10 cellular contexts compared by ENCODE assay signal in the genomic region with DNA sequence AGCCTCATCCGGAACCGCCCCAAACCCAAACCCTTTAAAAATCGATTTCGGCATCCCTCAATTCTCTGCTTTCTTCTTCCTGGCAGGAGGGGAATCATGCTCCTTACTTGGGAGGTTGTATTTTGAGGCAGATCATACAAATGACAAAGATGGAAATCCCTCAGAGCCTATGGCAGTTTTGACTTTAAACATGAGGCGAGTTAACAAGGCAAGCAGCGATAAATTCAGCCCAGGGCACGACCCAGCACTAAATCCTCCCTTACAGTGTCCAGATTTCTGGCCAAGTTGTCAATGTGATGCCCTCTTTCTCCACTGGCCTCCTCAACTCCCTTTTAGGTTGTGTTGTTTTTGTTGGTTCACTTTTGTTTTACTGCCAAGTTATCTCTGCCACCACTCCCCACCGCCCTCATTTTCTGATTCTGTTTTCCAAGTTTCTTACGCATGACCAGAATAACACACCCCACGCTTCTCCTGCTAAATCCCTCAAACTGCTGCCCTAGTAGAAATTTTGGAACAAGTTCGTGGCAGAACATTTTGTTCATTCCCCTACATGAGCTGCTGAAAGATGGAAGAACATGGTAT.
DNase-seq lines count a peak whose midpoint lies in the region; ATAC-seq, FAIRE-seq and TF ChIP-seq lines count a peak whose summit lies in the region.
"Had no signal": no experiment of that assay in that cellular context is flagged by ENCODE, and none has a peak within 500 bp of the region (broad histone marks: within the 10 kb centered on the region; RNA-seq: fewer than 3 reads in every experiment).

No MANE protein-coding gene starts in this region.

- ATAC-seq in activated T-cell treated with anti-CD3 and anti-CD28 coated beads, Interleukin-2, amount 50 U/mL, for 72 hours (replicated peaks in 1 of 2), result no peak
- ATAC-seq in upper lobe of left lung (ENCODE audit: low FRiP score in 2 of 2), result peak in 1 of 2 donors; percentile 36

- H3K4me3 ChIP-seq in endothelial cell of umbilical vein (replicated peaks in 1 of 3; ENCODE audit: insufficient read depth in 1 of 3, low read depth in 1 of 3, low read length in 3 of 3), result peak overlapping the region in 2 of 3 experiments; percentile 30 to 33
- peak overlapping the region; percentile 47 to 64 for H3K4me3 ChIP-seq in muscle layer of duodenum (ENCODE audit: low read depth in 1 of 2, low read length in 2 of 2)
- H3K4me3 ChIP-seq in upper lobe of left lung, result peak overlapping the region in 3 of 4 donors; percentile 42 to 56 (median 53)

- POLR2A ChIA-PET in endothelial cell of umbilical vein (lab: Charles Lee), result no interaction called here

- H3K27ac Mint-ChIP-seq in activated T-cell treated with anti-CD3 and anti-CD28 coated beads, Interleukin-2, amount 50 U/mL, for 72 hours, result no peak overlapping the region

- TF ChIP-seq POLR2A in endothelial cell of umbilical vein (IDR thresholded peaks at IDR 0.05; ENCODE audit: low read depth, low read length) (no peak), upper lobe of left lung (IDR thresholded peaks at IDR 0.05) (no peak)

- H4K20me1 ChIP-seq in endothelial cell of umbilical vein (replicated peaks; ENCODE audit: control insufficient read depth, extremely low read depth, insufficient read depth, low read length), result no peaks in the 10 kb centered on the region

- peak overlapping the region; percentile 88 for H2AFZ ChIP-seq in endothelial cell of umbilical vein (ENCODE audit: low read depth, low read length)

- no peaks in the 10 kb centered on the region for H3K36me3 Mint-ChIP-seq in activated T-cell treated with anti-CD3 and anti-CD28 coated beads, Interleukin-2, amount 50 U/mL, for 72 hours (ENCODE audit: insufficient read depth in 2 of 2)

- DNase-seq in activated T-cell treated with anti-CD3 and anti-CD28 coated beads, Interleukin-2, amount 50 U/mL, for 72 hours, result no peak
- DNase-seq in activated T-cell treated with anti-CD3 and anti-CD28 coated beads for 4 hours (no peak), endothelial cell of umbilical vein (ENCODE audit: low read depth, low spot score) (peak; percentile 64), upper lobe of left lung (no peak), middle frontal gyrus (ENCODE audit: extremely low spot score, low spot score) (no peak), putamen (ENCODE audit: low spot score) (no peak)
- DNase-seq in stimulated activated CD4-positive, alpha-beta T cell treated with anti-CD3 and anti-CD28 coated beads, Interleukin-1b, Interleukin-23, amount 100 ng/mL, for 48 hours, result no peak
- DNase-seq: NCI-H187, posterior cingulate gyrus had no signal

- H3K4me1 ChIP-seq in endothelial cell of umbilical vein (ENCODE audit: control insufficient read depth, extremely low read depth, insufficient read depth, low read length), result peaks cover 56% of the 10 kb centered on the region
- peaks cover 9 to 12% of the 10 kb centered on the region in 2 donors for H3K4me1 ChIP-seq in muscle layer of duodenum (ENCODE audit: control insufficient read depth in 1 of 2, insufficient read depth in 2 of 2, low read length in 2 of 2)
- H3K4me1 ChIP-seq in upper lobe of left lung, result peaks cover 30 to 45% (median 35%) of the 10 kb centered on the region in 4 donors

- H3K27ac ChIP-seq in endothelial cell of umbilical vein (ENCODE audit: insufficient read depth, low read depth, low read length) (peak overlapping the region; percentile 67), muscle layer of duodenum (ENCODE audit: low read length) (no peak overlapping the region), upper lobe of left lung (peak overlapping the region; percentile 86 to 88 (median 86))

- peaks cover 20% of the 10 kb centered on the region for H3K4me1 Mint-ChIP-seq in activated T-cell treated with anti-CD3 and anti-CD28 coated beads, Interleukin-2, amount 50 U/mL, for 72 hours (ENCODE audit: low read depth)

- H3K9me3 Mint-ChIP-seq in activated T-cell treated with anti-CD3 and anti-CD28 coated beads, Interleukin-2, amount 50 U/mL, for 72 hours, result peaks cover 0 to 1% of the 10 kb centered on the region in 2 donors

- intact Hi-C loops in endothelial cell of umbilical vein (cut with micrococcal nuclease), result loop anchor here (5.0 to 10.0 kb wide), 3 partner anchors 125 to 323 kb away; no protein-coding TSS in a partner anchor

- no peaks in the 10 kb centered on the region for H3K27me3 ChIP-seq in endothelial cell of umbilical vein (ENCODE audit: control insufficient read depth in 2 of 2, insufficient read depth in 2 of 2, low read length in 2 of 2)
- H3K27me3 ChIP-seq in muscle layer of duodenum (ENCODE audit: low read depth, low read length), result peaks cover 18% of the 10 kb centered on the region
- H3K27me3 ChIP-seq in upper lobe of left lung, result no peaks in the 10 kb centered on the region

- no peaks in the 10 kb centered on the region for H3K9me1 ChIP-seq in endothelial cell of umbilical vein (replicated peaks; ENCODE audit: control insufficient read depth, extremely low read depth, insufficient read depth, low read length)

- peak overlapping the region; percentile 46 for H3K4me2 ChIP-seq in endothelial cell of umbilical vein (ENCODE audit: insufficient read depth, low read length)

- BruUV-seq in endothelial cell of umbilical vein (replicated peaks; lab: Mats Ljungman, UMichigan), result no TSS peak

- TF ChIP-seq CTCF in endothelial cell of umbilical vein (IDR thresholded peaks at IDR 0.05; ENCODE audit: extremely low read depth in 1 of 2, insufficient read depth in 1 of 2, low read depth in 1 of 2, low read length in 2 of 2) (no peak), upper lobe of left lung (IDR thresholded peaks at IDR 0.05) (no peak)

- 59 to 62% methylated on average over 11 of the region's 11 CpGs for WGBS in upper lobe of left lung, 2 donors

- peak overlapping the region; percentile 66 for H3K9ac ChIP-seq in endothelial cell of umbilical vein (replicated peaks; ENCODE audit: extremely low read depth, insufficient read depth, low read length)

- no peak for FAIRE-seq in endothelial cell of umbilical vein (lab: Jason Lieb, UNC)

- no peaks in the 10 kb centered on the region for H3K79me2 ChIP-seq in endothelial cell of umbilical vein (ENCODE audit: control insufficient read depth, insufficient read depth, low read length)

- peak in 1 of 4 donors; percentile 55 for TF ChIP-seq EP300 in upper lobe of left lung (IDR thresholded peaks at IDR 0.05)

- H3K27me3 Mint-ChIP-seq in activated T-cell treated with anti-CD3 and anti-CD28 coated beads, Interleukin-2, amount 50 U/mL, for 72 hours (ENCODE audit: low read depth), result peaks cover 40% of the 10 kb centered on the region

- peak overlapping the region; percentile 73 to 76 for H3K4me3 Mint-ChIP-seq in activated T-cell treated with anti-CD3 and anti-CD28 coated beads, Interleukin-2, amount 50 U/mL, for 72 hours

- dilution Hi-C loops in endothelial cell of umbilical vein (cut with MboI; ENCODE audit: extremely low pct_ligation_motif_present, low sequenced_read_pairs), result no loop called here

- H3K9me3 ChIP-seq in endothelial cell of umbilical vein (replicated peaks; ENCODE audit: control insufficient read depth, insufficient read depth, low read length) (no peaks in the 10 kb centered on the region), muscle layer of duodenum (ENCODE audit: control insufficient read depth in 1 of 2, low read length in 2 of 2) (no peaks in the 10 kb centered on the region), upper lobe of left lung (no peaks in the 10 kb centered on the region)

- H3K36me3 ChIP-seq in endothelial cell of umbilical vein (ENCODE audit: control insufficient read depth in 2 of 2, extremely low read depth in 1 of 2, insufficient read depth in 2 of 2, low read length in 2 of 2) (no peaks in the 10 kb centered on the region), muscle layer of duodenum (ENCODE audit: control insufficient read depth in 1 of 2, insufficient read depth in 2 of 2, low read length in 2 of 2) (no peaks in the 10 kb centered on the region), upper lobe of left lung (no peaks in the 10 kb centered on the region)

- CTCF ChIA-PET in endothelial cell of umbilical vein (lab: Charles Lee), result interaction anchor here (1.4 to 2.0 kb wide), 2 partner anchors 14 to 213 kb away, joined by 3 to 11 read pairs; no protein-coding TSS in a partner anchor

TF ChIP-seq in endothelial cell of umbilical vein, 7 proteins besides CTCF, POLR2A, EP300 and RAD21:
- no peak for TF ChIP-seq GATA2 (IDR thresholded peaks at IDR 0.05; ENCODE audit: insufficient read depth, insufficient read length, low read depth, low read length)
- no peak for TF ChIP-seq EZH2 (IDR thresholded peaks at IDR 0.05; ENCODE audit: borderline replicate concordance, low read depth, low read length, severe bottlenecking)
- no peak for TF ChIP-seq FOS (IDR thresholded peaks at IDR 0.05; ENCODE audit: borderline replicate concordance, insufficient read depth, low read length)
- TF ChIP-seq MYC (IDR thresholded peaks at IDR 0.05; ENCODE audit: low read depth, low read length), result no peak
- TF ChIP-seq POLR2AphosphoS5 (IDR thresholded peaks at IDR 0.05; ENCODE audit: insufficient read depth, low read depth, low read length), result no peak
- TF ChIP-seq JUN (IDR thresholded peaks at IDR 0.05; ENCODE audit: borderline replicate concordance, insufficient read depth, insufficient read length, low read depth), result no peak
- no peak for TF ChIP-seq MAX (IDR thresholded peaks at IDR 0.05; ENCODE audit: insufficient read depth, insufficient read length)
